Comparison of ENCODE assay signal across 8 cellular contexts in the genomic region with DNA sequence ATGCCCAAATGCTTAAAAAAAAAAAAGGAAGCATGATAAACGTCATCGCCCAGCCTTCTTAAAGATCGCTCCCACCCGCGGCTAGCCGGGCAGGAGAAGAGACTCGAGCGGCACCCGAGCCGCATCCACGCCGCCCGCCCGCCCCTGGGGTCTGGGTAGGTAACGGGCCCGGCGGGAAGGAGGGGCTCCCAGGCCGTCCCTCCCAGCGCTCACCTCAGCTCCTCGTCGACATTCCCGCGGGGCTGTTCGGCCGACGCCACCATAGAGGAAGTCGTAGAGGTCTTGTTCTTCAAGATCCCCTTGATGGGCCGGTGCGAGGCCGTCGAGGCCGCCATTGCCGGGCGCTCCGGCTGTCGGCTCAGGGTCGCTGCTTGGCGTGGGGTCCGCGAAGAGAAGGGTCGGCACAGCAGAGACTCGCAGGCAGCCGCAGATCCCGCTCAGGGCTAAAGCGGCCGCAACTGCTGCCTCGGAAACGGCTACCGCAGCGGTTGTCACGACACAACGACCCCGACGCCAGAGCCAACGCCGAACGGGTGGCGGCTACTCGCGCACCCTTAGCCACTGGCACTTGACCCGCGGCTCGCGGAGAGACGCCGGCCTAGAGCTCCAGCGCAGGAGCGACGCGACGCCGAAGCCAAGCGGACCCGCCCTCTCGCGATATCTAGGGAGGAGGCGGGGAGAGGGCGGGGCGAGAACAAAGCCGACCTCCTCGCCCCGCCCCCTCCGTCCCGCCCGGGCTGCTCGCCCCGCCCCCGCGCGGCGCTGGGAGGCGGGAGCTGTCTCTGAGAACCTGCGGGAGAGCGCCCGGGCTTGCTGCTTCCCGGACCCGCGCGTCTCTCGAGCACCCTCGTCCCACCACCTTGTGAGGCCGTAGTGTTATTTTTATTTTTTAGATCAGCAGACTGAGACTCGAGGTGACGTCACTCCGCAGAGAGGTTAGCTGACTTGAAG. TPM values are rescaled to one million over a fixed set of nuclear protein-coding genes. Genes with fewer than 3 reads are reported as not detected.
DNase-seq lines count a peak whose midpoint lies in the region; ATAC-seq and TF ChIP-seq lines count a peak whose summit lies in the region.

A gene (minus strand): TSS at position 635 of the 951 bp plus-strand sequence. CDS start 300 bp downstream, at position 335.

- H3K36me3 ChIP-seq in OCI-LY1 (ENCODE audit: insufficient read depth, low read length) (no peaks in the 10 kb centered on the region), mucosa of descending colon (ENCODE audit: low read depth) (no peaks in the 10 kb centered on the region)

- no peaks in the 10 kb centered on the region for H3K9me2 ChIP-seq in OCI-LY1 (ENCODE audit: low read depth, low read length)

- peak; percentile 75 for ATAC-seq in GM21515 (IDR thresholded peaks at IDR 0.05; ENCODE audit: unreplicated experiment)
- ATAC-seq in mucosa of descending colon, result peak; percentile 97

- H3K79me2 ChIP-seq in OCI-LY1 (ENCODE audit: insufficient read depth, low read length), result no peaks in the 10 kb centered on the region; the same call in 1 of the 2 replicates

- peak; percentile 98 for DNase-seq in D341Med (ENCODE audit: low spot score)
- DNase-seq in HuH-7 (ENCODE audit: low spot score), result peak; percentile 77
- DNase-seq in activated T-cell treated with anti-CD3 and anti-CD28 coated beads for 24 hours (ENCODE audit: low read depth), result peak; percentile 89
- DNase-seq in epidermal melanocyte (ENCODE audit: insufficient read length, low spot score), result peak; percentile 73
- peak; percentile 94 to 95 (median 95) for DNase-seq in mucosa of descending colon
- DNase-seq in stimulated activated CD8-positive, alpha-beta memory T cell treated with anti-CD3 and anti-CD28 coated beads, Interleukin-4, amount 100 ng/mL, for 1 hour (ENCODE audit: low read depth in 2 of 2, low spot score in 1 of 2), result peak; percentile 81 to 83

- H3F3A ChIP-seq in OCI-LY1 (ENCODE audit: insufficient read depth, low read length), result no peaks in the 10 kb centered on the region

- no peaks in the 10 kb centered on the region for H4K20me1 ChIP-seq in OCI-LY1 (ENCODE audit: insufficient read depth, low read length)

- H3K4me1 ChIP-seq in OCI-LY1 (ENCODE audit: insufficient read depth, low read length, severe bottlenecking) (peaks cover 50% of the 10 kb centered on the region), mucosa of descending colon (ENCODE audit: low read depth) (peaks cover 8% of the 10 kb centered on the region)

- H3K4me2 ChIP-seq in OCI-LY1 (ENCODE audit: low read length), result peak within 1 kb of the TSS; percentile 81

- intact Hi-C loops in mucosa of descending colon (cut with DNase I, micrococcal nuclease), result no loop called here

- H3K4me3 ChIP-seq in OCI-LY1 (ENCODE audit: low read depth, low read length, poor library complexity, severe bottlenecking) (peak within 1 kb of the TSS; percentile 78), mucosa of descending colon (peak within 1 kb of the TSS; percentile 95)

- H2AFZ ChIP-seq in OCI-LY1 (ENCODE audit: low read length), result peak within 1 kb of the TSS; percentile 46; the same call in 1 of the 2 replicates

- peak within 1 kb of the TSS; percentile 75 for H3K9ac ChIP-seq in OCI-LY1 (ENCODE audit: low read length)

- H3K27ac ChIP-seq in OCI-LY1 (ENCODE audit: low read depth, low read length, poor library complexity, severe bottlenecking), result peak within 1 kb of the TSS; percentile 32

- no peak for TF ChIP-seq CTCF in OCI-LY1 (IDR thresholded peaks at IDR 0.05; ENCODE audit: low read length)
- no peak for TF ChIP-seq CTCF in mucosa of descending colon (IDR thresholded peaks at IDR 0.05)

- H3K27me3 ChIP-seq in OCI-LY1 (ENCODE audit: insufficient read depth, low read length), result peaks cover 8% of the 10 kb centered on the region

- H3K9me3 ChIP-seq in OCI-LY1 (ENCODE audit: low read length), result no peaks in the 10 kb centered on the region
- H3K9me3 ChIP-seq in mucosa of descending colon, result no peaks in the 10 kb centered on the region

RNA-seq across cellular contexts. Expression of the gene that starts here (rescaled TPM):
- total RNA-seq in mucosa of descending colon, result 10 to 100 TPM; 42.6 to 60.0 (median 46.2) TPM

Comparison
In these comparisons a context has a peak if more than half of its experiments do, and no peak if none do; other contexts are left out.
1. Peak in every context shown above with its lines: DNase-seq, ATAC-seq, H3K4me3 ChIP-seq and H3K27ac ChIP-seq.